22 cellular contexts compared by ENCODE assay signal in the genomic region with DNA sequence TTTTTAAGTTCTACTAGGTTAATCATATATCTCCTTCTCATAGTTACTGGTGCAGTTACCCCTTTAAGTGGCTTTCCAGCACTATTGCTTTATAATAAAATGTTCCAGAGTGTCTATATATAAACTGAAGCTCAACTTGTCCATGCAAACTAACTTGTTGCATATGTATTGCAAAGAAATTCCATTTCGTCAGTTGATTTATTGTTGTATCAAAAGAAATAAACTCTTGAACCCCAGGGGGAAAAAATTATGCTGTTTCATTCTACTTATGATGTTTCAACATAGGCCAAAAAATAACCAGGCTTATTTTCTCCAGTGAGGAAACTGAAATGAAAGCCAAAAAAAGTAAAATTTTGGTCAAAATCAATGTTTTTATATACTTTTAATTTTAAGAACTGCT.
"Had no signal": no experiment of that assay in that cellular context is flagged by ENCODE, and none has a peak within 500 bp of the region (broad histone marks: within the 10 kb centered on the region; RNA-seq: fewer than 3 reads in every experiment).

No MANE protein-coding gene starts in this region.

- H3K4me1 Mint-ChIP-seq: immature natural killer cell; naive B cell; natural killer cell; nephron progenitor cell; stimulated activated naive B cell treated with anti-CD40 and anti-IgM and Interleukin-4, amounts not matched to agents 10 μg/mL and 1 μg/mL and 100 μg/mL, for 72 hours had no signal

- H3K9me3 Mint-ChIP-seq: mesothelial cell of epicardium; nephron progenitor cell; stimulated activated naive B cell treated with anti-CD40 and anti-IgM and Interleukin-4, amounts not matched to agents 10 μg/mL and 1 μg/mL and 100 μg/mL, for 72 hours; type B pancreatic cell had no signal

- DNase-seq: hypothalamus; immature natural killer cell; islet precursor cell; left ventricle myocardium inferior; naive B cell; natural killer cell; nephron progenitor cell; ovary; retina; right cardiac atrium; stimulated activated CD4-positive, alpha-beta T cell treated with anti-CD3 and anti-CD28 coated beads, Interleukin-12 subunit alpha, Interleukin-12 subunit beta, amount 100 ng/mL, for 4 hours; stimulated activated CD4-positive, alpha-beta T cell treated with anti-CD3 and anti-CD28 coated beads, Interleukin-15, amount 100 ng/mL, for 24 hours; stimulated activated CD4-positive, alpha-beta T cell treated with anti-CD3 and anti-CD28 coated beads, Interleukin-2, amount 100 ng/mL, for 24 hours; stimulated activated CD4-positive, alpha-beta T cell treated with anti-CD3 and anti-CD28 coated beads, Interleukin-4, amount 100 ng/mL, for 1 hour; stimulated activated naive B cell treated with anti-CD40 and anti-IgM and Interleukin-4, amounts not matched to agents 10 μg/mL and 1 μg/mL and 100 μg/mL, for 72 hours; stimulated activated naive CD8-positive, alpha-beta T cell treated with anti-CD3 and anti-CD28 coated beads, Interleukin-15, Interleukin-2, amounts not matched to agents 100 U/mL and 50 U/mL, for 24 hours; stomach; tibial artery; uterus had no signal

- H3K27me3 Mint-ChIP-seq: naive B cell; stimulated activated naive B cell treated with anti-CD40 and anti-IgM and Interleukin-4, amounts not matched to agents 10 μg/mL and 1 μg/mL and 100 μg/mL, for 72 hours; type B pancreatic cell had no signal

- H3K27ac Mint-ChIP-seq: immature natural killer cell; mesothelial cell of epicardium; naive B cell; natural killer cell; nephron progenitor cell; stimulated activated naive B cell treated with anti-CD40 and anti-IgM and Interleukin-4, amounts not matched to agents 10 μg/mL and 1 μg/mL and 100 μg/mL, for 72 hours; type B pancreatic cell had no signal

- ATAC-seq: natural killer cell; right cardiac atrium; sciatic nerve; stimulated activated naive B cell treated with anti-CD40 and anti-IgM and Interleukin-4, amounts not matched to agents 10 μg/mL and 1 μg/mL and 100 μg/mL, for 72 hours; stimulated activated naive CD8-positive, alpha-beta T cell treated with anti-CD3 and anti-CD28 coated beads, Interleukin-15, Interleukin-2, amounts not matched to agents 100 U/mL and 50 U/mL, for 24 hours had no signal

- H3K4me3 Mint-ChIP-seq: immature natural killer cell; mesothelial cell of epicardium; naive B cell; natural killer cell; nephron progenitor cell; stimulated activated naive B cell treated with anti-CD40 and anti-IgM and Interleukin-4, amounts not matched to agents 10 μg/mL and 1 μg/mL and 100 μg/mL, for 72 hours; type B pancreatic cell had no signal

- H3K36me3 Mint-ChIP-seq: immature natural killer cell; mesothelial cell of epicardium; naive B cell; natural killer cell; stimulated activated naive B cell treated with anti-CD40 and anti-IgM and Interleukin-4, amounts not matched to agents 10 μg/mL and 1 μg/mL and 100 μg/mL, for 72 hours; type B pancreatic cell had no signal
